In the genomic region with DNA sequence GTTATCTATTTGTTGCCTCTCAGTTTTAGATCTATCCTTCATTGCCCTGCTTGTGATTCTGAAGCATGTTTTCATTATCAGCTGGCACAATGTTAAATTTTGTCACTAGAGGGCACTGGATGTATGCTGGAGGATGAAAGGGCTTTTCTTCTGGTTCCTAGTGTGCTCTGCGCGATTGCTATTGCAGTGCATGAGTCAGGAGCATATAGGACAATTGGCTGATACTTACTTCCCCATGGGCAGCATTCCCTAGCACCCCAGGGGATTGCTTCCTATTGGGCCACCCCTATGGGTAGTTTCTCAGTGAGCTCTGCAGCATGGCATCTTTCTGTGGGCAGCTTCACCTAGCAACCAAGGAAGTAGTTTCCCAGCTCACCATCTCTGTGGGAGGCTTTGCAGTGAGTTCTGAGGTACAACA, we compare ENCODE assay signal across 7 cellular contexts.
DNase-seq lines count a peak whose midpoint lies in the region; ATAC-seq and TF ChIP-seq lines count a peak whose summit lies in the region.

No MANE protein-coding gene starts in this region.

- no peaks in the 10 kb centered on the region for H3K9me3 ChIP-seq in stomach

- 0 to 5% (median 2%) methylated on average over 2 of the region's 2 CpGs for WGBS in stomach, 5 donors

- no peak overlapping the region for H3K4me3 ChIP-seq in stomach

- TF ChIP-seq POLR2A in stomach (IDR thresholded peaks at IDR 0.05), result no peak

- intact Hi-C loops in stomach (cut with DNase I; ENCODE audit: low total_unique reads), result no loop called here

- no peak for TF ChIP-seq EP300 in stomach (IDR thresholded peaks at IDR 0.05)

- ATAC-seq in GM19438 (IDR thresholded peaks at IDR 0.05; ENCODE audit: low read depth, unreplicated experiment), result peak; percentile 94
- peak; percentile 93 for ATAC-seq in HG03196 (IDR thresholded peaks at IDR 0.05; ENCODE audit: unreplicated experiment)

- no peaks in the 10 kb centered on the region for H3K36me3 ChIP-seq in stomach

- peak in 5 of 7 experiments; percentile 39 to 63 (median 57) for TF ChIP-seq CTCF in stomach (IDR thresholded peaks at IDR 0.05)

- H3K27me3 ChIP-seq in stomach, result no peaks in the 10 kb centered on the region

- H3K27ac ChIP-seq in stomach, result no peak overlapping the region

- peaks cover 0 to 7% (median 3%) of the 10 kb centered on the region in 4 donors for H3K4me1 ChIP-seq in stomach

- DNase-seq in GF-D8 (lab: John Stamatoyannopoulos, UW), result peak; percentile 10
- DNase-seq in NCI-H226, result peak; percentile 21
- DNase-seq in amniotic epithelial cell (ENCODE audit: low read depth), result peak; percentile 42
- DNase-seq in iPS DF 19.7 (ENCODE audit: low read depth, low spot score), result peak; percentile 54
- DNase-seq in stomach, result no peak
